10 cellular contexts compared by ENCODE assay signal in genomic region chr6:63743691-63744090, GRCh38.
"Had no signal": no experiment of that assay in that cellular context is flagged by ENCODE, and none has a peak within 500 bp of the region (broad histone marks: within the 10 kb centered on the region; RNA-seq: fewer than 3 reads in every experiment).

No MANE protein-coding gene starts in this region.

- H3K36me3 ChIP-seq: HAP-1 had no signal

- ATAC-seq: HCT116, K562 had no signal

- H3K27ac ChIP-seq: GM23248, HL-60 had no signal

- H3K4me1 ChIP-seq: HAP-1 had no signal

- H3K9me3 ChIP-seq: HAP-1 had no signal

- H3K9ac ChIP-seq: GM23248 had no signal

- DNase-seq: GM23248, GOT3, H7, HFFc6, IMR-90, KG1 had no signal

- H3K4me3 ChIP-seq: GM23248, HAP-1, K562 had no signal
